ENCODE assay signal across 13 cellular contexts in the genomic region with DNA sequence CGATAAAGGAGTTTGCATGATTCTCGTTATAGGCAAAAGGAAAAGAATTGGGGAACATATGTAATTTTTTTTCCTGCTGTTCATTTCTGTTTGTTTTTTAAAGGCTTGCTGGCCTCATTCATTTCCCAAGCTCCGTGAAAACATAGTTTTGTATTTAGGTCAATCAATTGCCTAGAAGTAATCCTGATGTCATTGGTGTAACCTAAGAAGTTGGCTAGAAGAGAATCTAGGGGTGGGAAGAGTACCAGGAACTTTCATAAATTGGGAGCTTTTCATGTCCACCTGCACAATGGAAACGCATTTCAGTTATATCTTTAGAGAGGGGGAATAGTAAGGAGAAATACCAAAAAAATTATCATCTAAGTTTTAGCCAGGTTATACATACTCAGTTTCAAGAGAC. TPM values are rescaled to one million over a fixed set of nuclear protein-coding genes. Genes with fewer than 3 reads are reported as not detected.
DNase-seq lines count a peak whose midpoint lies in the region; ATAC-seq, FAIRE-seq and TF ChIP-seq lines count a peak whose summit lies in the region.
"Had no signal": no experiment of that assay in that cellular context is flagged by ENCODE, and none has a peak within 500 bp of the region (broad histone marks: within the 10 kb centered on the region; RNA-seq: fewer than 3 reads in every experiment).

No MANE protein-coding gene starts in this region.

- H2AK5ac ChIP-seq in neuronal stem cell (ENCODE audit: low read depth, low read length), result no peak overlapping the region

- H4K8ac ChIP-seq in neuronal stem cell (ENCODE audit: low read depth, low read length), result no peak overlapping the region

- no peak overlapping the region for H2BK12ac ChIP-seq in neuronal stem cell (ENCODE audit: low read length)

- H3K27ac ChIP-seq in HUES6 (ENCODE audit: low read depth, low read length) (no peak overlapping the region), neuronal stem cell (replicated peaks; ENCODE audit: low read length) (no peak overlapping the region)
- H3K27ac ChIP-seq: foreskin keratinocyte had no signal

- no peak overlapping the region for H2BK15ac ChIP-seq in neuronal stem cell (ENCODE audit: low read length)

- peaks cover 7% of the 10 kb centered on the region for H3K27me3 ChIP-seq in HUES6 (ENCODE audit: control insufficient read depth, insufficient read depth, low read length)
- peaks cover 0 to 8% (median 4%) of the 10 kb centered on the region in 3 experiments for H3K27me3 ChIP-seq in neuronal stem cell (ENCODE audit: control insufficient read depth in 3 of 3, insufficient read depth in 3 of 3, low read depth in 1 of 3, low read length in 3 of 3)
- H3K27me3 ChIP-seq in MG63, result peaks cover 4% of the 10 kb centered on the region; the same call in 1 of the 2 replicates
- H3K27me3 ChIP-seq: foreskin keratinocyte had no signal

- WGBS in neuronal stem cell (ENCODE audit: extremely low coverage in 2 of 2, insufficient read length in 2 of 2, insufficient replicate concordance in 1 of 2), 2 donors, result no CpG with 5 or more reads among the region's 4 CpGs

- no peak overlapping the region for H3K9ac ChIP-seq in HUES6 (ENCODE audit: low read length)
- H3K9ac ChIP-seq in neuronal stem cell (ENCODE audit: low read depth, low read length, poor library complexity), result no peak overlapping the region

- H2BK5ac ChIP-seq in neuronal stem cell (ENCODE audit: low read length), result no peak overlapping the region

- H3K4me1 ChIP-seq in HUES6 (ENCODE audit: control insufficient read depth, insufficient read depth, low read length) (peaks cover 46% of the 10 kb centered on the region), neuronal stem cell (ENCODE audit: control insufficient read depth in 2 of 2, insufficient read depth in 1 of 2, low read depth in 1 of 2, low read length in 2 of 2) (peaks cover 14 to 20% of the 10 kb centered on the region in 2 donors)

- peaks cover 1% of the 10 kb centered on the region for H3K79me1 ChIP-seq in neuronal stem cell (ENCODE audit: low read depth, low read length)

- ATAC-seq in HG03354 (IDR thresholded peaks at IDR 0.05; ENCODE audit: poor library complexity, severe bottlenecking, unreplicated experiment), result no peak
- ATAC-seq in HG02852 (IDR thresholded peaks at IDR 0.05; ENCODE audit: unreplicated experiment), result no peak
- ATAC-seq: activated CD8-positive, alpha-beta memory T cell treated with anti-CD3 and anti-CD28 coated beads, Interleukin-2, amount 10 ng/mL, durations not matched to agents 7 days and 5 days; foreskin keratinocyte; left colon had no signal

- peak overlapping the region; percentile 2 for H3K4me2 ChIP-seq in neuronal stem cell (ENCODE audit: insufficient read depth, low read length, poor library complexity, severe bottlenecking)

- no peak overlapping the region for H4K91ac ChIP-seq in neuronal stem cell (ENCODE audit: low read depth, low read length, poor library complexity)

- H3K18ac ChIP-seq in neuronal stem cell (ENCODE audit: low read length), result no peak overlapping the region

- H2BK120ac ChIP-seq in neuronal stem cell (ENCODE audit: low read depth, low read length), result no peak overlapping the region

- no peak overlapping the region for H3K14ac ChIP-seq in neuronal stem cell (ENCODE audit: low read length)

- peak overlapping the region; percentile 75; the same call in 1 of the 2 replicates for H3K4me3 ChIP-seq in HUES6 (ENCODE audit: low read depth, low read length)
- H3K4me3 ChIP-seq in choroid plexus epithelial cell (ENCODE audit: low read depth, low read length), result no peak overlapping the region
- no peak overlapping the region for H3K4me3 ChIP-seq in neuronal stem cell (ENCODE audit: low read length in 2 of 2)
- H3K4me3 ChIP-seq in MG63, result no peak overlapping the region

- FAIRE-seq in D721Med (lab: Jason Lieb, UNC), result peak; percentile 6

- H3K4ac ChIP-seq in neuronal stem cell (ENCODE audit: low read length), result no peak overlapping the region

- no peak overlapping the region for H3K23ac ChIP-seq in neuronal stem cell (ENCODE audit: low read depth, low read length, poor library complexity)

- no peak for TF ChIP-seq CTCF in D721Med (IDR thresholded peaks at IDR 0.05; ENCODE audit: insufficient read depth, missing control alignments)
- TF ChIP-seq CTCF in choroid plexus epithelial cell (conservative IDR thresholded peaks at IDR 0.05; ENCODE audit: low read depth, low read length), result no peak

- H2AFZ ChIP-seq in neuronal stem cell (ENCODE audit: low read length), result no peak overlapping the region

- no peaks in the 10 kb centered on the region for H3K36me3 ChIP-seq in HUES6 (ENCODE audit: control insufficient read depth, insufficient read depth, low read length)
- H3K36me3 ChIP-seq in neuronal stem cell (replicated peaks in 1 of 2; ENCODE audit: control insufficient read depth in 2 of 2, insufficient read depth in 2 of 2, low read length in 2 of 2), result no peaks in the 10 kb centered on the region
- no peaks in the 10 kb centered on the region for H3K36me3 ChIP-seq in MG63

- no peak for DNase-seq in D721Med (ENCODE audit: insufficient read length, low spot score)
- peak; percentile 48 for DNase-seq in choroid plexus epithelial cell (ENCODE audit: low read depth)
- DNase-seq in neuronal stem cell (ENCODE audit: low spot score), result no peak
- DNase-seq in cerebellar cortex (ENCODE audit: low spot score), result no peak
- DNase-seq in MG63, result no peak
- DNase-seq: activated CD8-positive, alpha-beta memory T cell treated with anti-CD3 and anti-CD28 coated beads, Interleukin-2, amount 10 ng/mL, durations not matched to agents 7 days and 5 days; central memory CD4-positive, alpha-beta T cell; COR-L47; left colon had no signal

- no peaks in the 10 kb centered on the region for H3K9me3 ChIP-seq in HUES6 (ENCODE audit: control insufficient read depth, insufficient read depth, low read depth, low read length)
- no peaks in the 10 kb centered on the region for H3K9me3 ChIP-seq in neuronal stem cell (replicated peaks in 1 of 2; ENCODE audit: control insufficient read depth in 2 of 2, insufficient read depth in 1 of 2, low read depth in 1 of 2, low read length in 2 of 2)
- H3K9me3 ChIP-seq in MG63, result no peaks in the 10 kb centered on the region

RNA-seq across cellular contexts. Expression of a gene that starts 3.8 kb away (rescaled TPM):
- 19.0 TPM for polyA plus RNA-seq in neuronal stem cell (2013, experiment 1 of 2)
- polyA plus RNA-seq in neuronal stem cell (2013, experiment 2 of 2), result 19.5 TPM
- total RNA-seq in MG63 (2014; rRNA removed; shearing (Covaris generic); ENCODE audit: low replicate concordance), result 13.8 and 14.5 TPM in 2 replicates
